ENCODE assay signal across 8 cellular contexts in the genomic region with DNA sequence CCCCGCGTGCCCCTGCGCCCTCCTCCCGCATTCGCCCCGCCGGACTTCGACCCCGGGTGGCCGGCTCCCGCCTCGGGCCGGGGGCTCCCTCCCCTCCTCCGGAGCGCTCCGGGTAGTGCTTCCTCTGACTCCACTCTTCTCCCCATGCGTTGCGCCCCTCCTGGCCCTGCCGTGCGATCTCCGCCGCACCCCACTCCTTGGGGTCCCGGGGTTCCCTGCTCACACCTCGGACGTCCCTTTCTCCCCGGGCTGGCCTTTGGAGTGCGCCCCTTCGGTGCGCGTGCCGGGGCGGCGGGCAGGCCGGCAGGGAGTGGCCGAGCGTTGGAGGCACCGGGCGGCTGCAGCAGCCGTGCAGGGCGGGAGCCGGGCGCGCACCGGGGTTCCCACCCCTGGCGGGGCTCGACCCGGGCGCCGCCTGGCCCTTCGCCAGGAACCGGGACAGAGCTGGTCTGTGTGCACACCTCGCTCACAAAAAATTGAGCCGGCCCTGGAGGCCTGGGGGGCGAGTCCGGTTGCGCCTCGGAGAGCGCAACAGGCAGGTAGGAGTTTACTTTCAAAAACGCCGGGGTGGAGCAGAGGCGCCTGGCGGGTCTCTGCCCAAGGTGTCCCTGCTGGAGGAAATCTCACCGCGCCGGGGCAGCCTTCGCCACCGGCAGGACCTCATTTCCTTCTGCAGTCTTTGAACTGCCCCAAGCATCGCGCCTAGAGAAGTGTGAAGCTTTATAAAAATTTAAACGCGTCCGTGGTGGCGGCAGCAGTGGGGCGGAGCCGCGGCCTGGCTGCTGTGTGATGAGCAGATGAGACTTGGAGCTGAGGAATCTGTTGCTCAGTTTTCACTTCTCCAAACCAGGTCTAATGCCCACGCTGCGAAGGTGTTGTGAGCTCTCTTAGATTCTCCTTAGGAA. TPM values are rescaled to one million over a fixed set of nuclear protein-coding genes. Genes with fewer than 3 reads are reported as not detected.
DNase-seq lines count a peak whose midpoint lies in the region; ATAC-seq and TF ChIP-seq lines count a peak whose summit lies in the region.

No MANE protein-coding gene starts in this region.

- peak overlapping the region in 2 of 9 donors; percentile 32 to 72 for H3K27ac Mint-ChIP-seq in naive thymus-derived CD4-positive, alpha-beta T cell

- H3K4me1 Mint-ChIP-seq in naive thymus-derived CD4-positive, alpha-beta T cell, result peaks cover 10 to 18% (median 14%) of the 10 kb centered on the region in 7 donors

- peak in 3 of 6 experiments; percentile 3 to 16 (median 15) for TF ChIP-seq CTCF in esophagus squamous epithelium (IDR thresholded peaks at IDR 0.05)
- no peak for TF ChIP-seq CTCF in vagina (IDR thresholded peaks at IDR 0.05)

- peaks cover 20 to 49% (median 35%) of the 10 kb centered on the region in 5 donors for H3K27me3 Mint-ChIP-seq in naive thymus-derived CD4-positive, alpha-beta T cell

- peak overlapping the region; percentile 74 to 94 (median 90) for H3K4me3 ChIP-seq in esophagus squamous epithelium
- peak overlapping the region; percentile 47 for H3K4me3 ChIP-seq in naive thymus-derived CD4-positive, alpha-beta T cell (ENCODE audit: low read length)
- H3K4me3 ChIP-seq in vagina, result peak overlapping the region; percentile 71 to 83

- H3K9me3 Mint-ChIP-seq in naive thymus-derived CD4-positive, alpha-beta T cell, result peaks cover 10 to 47% (median 19%) of the 10 kb centered on the region in 11 donors

- no peak for TF ChIP-seq POLR2A in esophagus squamous epithelium (IDR thresholded peaks at IDR 0.05)
- TF ChIP-seq POLR2A in vagina (IDR thresholded peaks at IDR 0.05), result no peak

- peak overlapping the region; percentile 85 to 89 (median 86) for H3K27ac ChIP-seq in esophagus squamous epithelium
- H3K27ac ChIP-seq in naive thymus-derived CD4-positive, alpha-beta T cell (ENCODE audit: low read depth, low read length), result no peak overlapping the region
- peak overlapping the region; percentile 73 for H3K27ac ChIP-seq in vagina

- POLR2A ChIA-PET in naive thymus-derived CD4-positive, alpha-beta T cell (lab: Charles Lee), result no interaction called here

- CTCF ChIA-PET in naive thymus-derived CD4-positive, alpha-beta T cell (lab: Charles Lee), result no interaction called here

- H3K36me3 Mint-ChIP-seq in naive thymus-derived CD4-positive, alpha-beta T cell, result peaks cover 0 to 14% (median 10%) of the 10 kb centered on the region in 5 donors

- peak overlapping the region; percentile 71 to 88 (median 80) for H3K4me3 Mint-ChIP-seq in naive thymus-derived CD4-positive, alpha-beta T cell

- ATAC-seq in GM18498 (IDR thresholded peaks at IDR 0.05; ENCODE audit: unreplicated experiment) (peak; percentile 73), HG02763 (IDR thresholded peaks at IDR 0.05; ENCODE audit: unreplicated experiment) (peak; percentile 61)
- peak; percentile 59 for ATAC-seq in naive thymus-derived CD4-positive, alpha-beta T cell

- DNase-seq in AG08396 (ENCODE audit: low spot score), result peak; percentile 68
- peak; percentile 21 for DNase-seq in NCI-H1092 (lab: John Stamatoyannopoulos, UW)
- DNase-seq in activated CD4-positive, CD25-positive, alpha-beta regulatory T cell treated with anti-CD3 and anti-CD28 coated beads, Interleukin-2, amount 50 U/mL, for 72 hours, result peak; percentile 38
- no peak for DNase-seq in esophagus squamous epithelium (lab: John Stamatoyannopoulos, UW)
- DNase-seq in naive thymus-derived CD4-positive, alpha-beta T cell, result peak in 3 of 9 donors; percentile 7 to 53 (median 15)
- no peak for DNase-seq in vagina (ENCODE audit: extremely low spot score in 2 of 2)

- no peaks in the 10 kb centered on the region for H3K36me3 ChIP-seq in esophagus squamous epithelium
- no peaks in the 10 kb centered on the region for H3K36me3 ChIP-seq in naive thymus-derived CD4-positive, alpha-beta T cell (ENCODE audit: control insufficient read depth in 2 of 3, insufficient read depth in 3 of 3, low read length in 3 of 3)
- H3K36me3 ChIP-seq in vagina, result no peaks in the 10 kb centered on the region

- intact Hi-C loops in esophagus squamous epithelium (cut with DNase I), result no loop called here
- intact Hi-C loops in naive thymus-derived CD4-positive, alpha-beta T cell (cut with micrococcal nuclease), result loop anchor here in 1 of 2 donors (5.0 to 10.0 kb wide), 2 partner anchors 862 to 885 kb away; a partner anchor contains a TSS
- intact Hi-C loops in vagina (cut with DNase I), result no loop called here

- H3K27me3 ChIP-seq in esophagus squamous epithelium (peaks cover 0 to 4% (median 0%) of the 10 kb centered on the region in 4 donors), vagina (no peaks in the 10 kb centered on the region)
- H3K27me3 ChIP-seq in naive thymus-derived CD4-positive, alpha-beta T cell (ENCODE audit: control insufficient read depth in 2 of 2, insufficient read depth in 2 of 2, low read length in 2 of 2), result peaks cover 0 to 4% of the 10 kb centered on the region in 2 donors

- 0 to 1% methylated on average over 14 to 31 of the region's 78 CpGs for WGBS in esophagus squamous epithelium, 2 donors

- H3K4me1 ChIP-seq in esophagus squamous epithelium (peaks cover 0 to 48% (median 13%) of the 10 kb centered on the region in 3 donors), vagina (peaks cover 32% of the 10 kb centered on the region)
- peaks cover 0 to 7% of the 10 kb centered on the region in 2 donors for H3K4me1 ChIP-seq in naive thymus-derived CD4-positive, alpha-beta T cell (ENCODE audit: control insufficient read depth in 2 of 2, insufficient read depth in 2 of 2, low read length in 2 of 2)

- peaks cover 0 to 11% (median 4%) of the 10 kb centered on the region in 3 donors for H3K9me3 ChIP-seq in esophagus squamous epithelium
- H3K9me3 ChIP-seq in naive thymus-derived CD4-positive, alpha-beta T cell (ENCODE audit: control insufficient read depth in 2 of 3, low read length in 3 of 3), result peaks cover 0 to 11% (median 0%) of the 10 kb centered on the region in 3 experiments
- H3K9me3 ChIP-seq in vagina, result no peaks in the 10 kb centered on the region

RNA-seq across cellular contexts. Expression of a gene that starts 0.7 kb away (rescaled TPM):
- total RNA-seq in esophagus squamous epithelium (10 to 100 TPM; 14.3 to 20.4 (median 17.3) TPM), vagina (8.1 TPM)
- 10 to 100 TPM in 1 of 5 experiments, 1 to 10 TPM in 2, under 1 TPM in 2; 0.54 to 13.3 (median 1.0) TPM for total RNA-seq in naive thymus-derived CD4-positive, alpha-beta T cell
- 1 to 10 TPM; 1.5 to 2.1 TPM for polyA plus RNA-seq in naive thymus-derived CD4-positive, alpha-beta T cell

Comparison
In these comparisons a context has a peak if more than half of its experiments do, and no peak if none do; other contexts are left out.
1. DNase-seq: peak in AG08396 (single experiment), NCI-H1092 (single experiment) and activated CD4-positive, CD25-positive, alpha-beta regulatory T cell treated with anti-CD3 and anti-CD28 coated beads, Interleukin-2, amount 50 U/mL, for 72 hours (single experiment); none in esophagus squamous epithelium (single experiment) and vagina (0 of 2).
2. Peak in every context shown above with its lines, with median percentiles within 50 percentile points of each other: ATAC-seq and H3K4me3 ChIP-seq.